In genomic region chr1:222461941-222462340, GRCh38 we compare ENCODE assay signal across 26 cellular contexts.
"Had no signal": no experiment of that assay in that cellular context is flagged by ENCODE, and none has a peak within 500 bp of the region (broad histone marks: within the 10 kb centered on the region; RNA-seq: fewer than 3 reads in every experiment).

No MANE protein-coding gene starts in this region.

- DNase-seq: activated CD4-positive, alpha-beta T cell treated with anti-CD3 and anti-CD28 coated beads for 4 hours; activated CD8-positive, alpha-beta memory T cell treated with anti-CD3 and anti-CD28 coated beads, Interleukin-2, amount 50 U/mL, for 4 hours; activated CD8-positive, alpha-beta T cell treated with anti-CD3 and anti-CD28 coated beads for 36 hours; activated gamma-delta T cell treated with Interleukin-2 at 50 U/mL for 16 hours; activated naive CD4-positive, alpha-beta T cell treated with anti-CD3 and anti-CD28 coated beads, Interleukin-2, amount 10 ng/mL, durations not matched to agents 7 days and 5 days; activated naive CD8-positive, alpha-beta T cell treated with anti-CD3 and anti-CD28 coated beads for 36 hours; activated T-cell treated with anti-CD3 and anti-CD28 coated beads, Interleukin-2, amount 50 U/mL, for 72 hours; central memory CD4-positive, alpha-beta T cell; MG63; MV-4-11; NCI-H1092 treated with DMSO at 0.1 percent for 48 hours; NCI-H1417 treated with DMSO at 0.1 percent for 48 hours; NCI-H1694; NCI-H2029; NCI-H2107; NCI-H2171 treated with DMSO at 0.1 percent for 48 hours; NCI-H345; NCI-H510A; NCI-H526 treated with DMSO at 0.1 percent for 48 hours; NCI-H82; SIG-M5; T-helper 17 cell; T-helper 9 cell had no signal

- H3K36me3 ChIP-seq: MG63 had no signal

- ATAC-seq: activated CD4-positive, CD25-positive, alpha-beta regulatory T cell treated with anti-CD3 and anti-CD28 coated beads, Interleukin-2, amount 50 U/mL, for 24 hours; activated CD8-positive, alpha-beta T cell treated with anti-CD3 and anti-CD28 coated beads for 36 hours; activated T-cell treated with anti-CD3 and anti-CD28 coated beads, Interleukin-2, amount 50 U/mL, for 72 hours; T-helper 17 cell had no signal

- FAIRE-seq: bronchial epithelial cell, TTC549 had no signal

- H3K4me3 ChIP-seq: MG63 had no signal

- H3K27me3 ChIP-seq: MG63 had no signal
